In the genomic region with DNA sequence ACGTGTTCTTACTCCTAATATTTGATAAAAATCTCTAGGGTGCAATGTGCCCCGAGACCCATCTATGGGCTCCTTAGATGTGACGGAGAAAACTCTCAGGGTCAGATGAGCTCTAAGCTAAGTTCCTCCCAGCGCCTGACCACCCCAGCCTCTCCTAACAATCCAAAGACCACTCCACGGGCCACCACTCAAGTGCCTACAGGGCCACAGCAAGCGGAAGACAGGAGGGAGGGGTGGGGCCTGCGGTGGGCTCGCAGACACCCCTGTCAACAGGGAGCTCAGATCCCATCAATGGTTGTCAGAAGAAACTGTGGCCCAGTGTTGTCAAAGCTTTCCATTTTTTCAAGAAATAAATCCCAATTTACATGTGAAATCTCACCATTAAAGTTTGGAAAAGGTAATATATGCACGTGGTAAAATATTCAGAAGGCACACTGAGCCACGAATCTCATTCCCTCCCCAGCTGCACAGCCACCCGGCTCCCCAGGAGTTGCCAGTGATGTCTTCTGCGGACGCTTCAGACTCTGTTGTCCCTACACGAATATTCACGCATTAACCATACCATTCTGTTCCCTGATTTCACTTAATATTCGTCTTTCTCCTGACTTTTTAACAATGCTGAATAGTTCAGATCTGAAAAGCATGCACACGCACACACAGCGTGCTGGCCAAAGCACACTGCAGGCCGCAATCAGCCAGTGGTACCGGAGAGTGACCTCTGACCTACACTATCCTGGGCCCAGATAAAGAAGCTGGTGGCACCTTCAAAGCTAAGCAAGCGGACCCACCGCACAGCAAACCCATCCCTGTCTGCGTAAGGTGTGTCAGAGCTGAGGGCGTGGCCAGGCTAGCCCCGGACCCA, we compare ENCODE assay signal across 1 cellular context.
TF ChIP-seq lines count a peak whose summit lies in the region.

No MANE protein-coding gene starts in this region.

TF ChIP-seq in H1, 55 proteins besides CTCF, POLR2A, EP300 and RAD21:
- TF ChIP-seq JUN (IDR thresholded peaks at IDR 0.05; ENCODE audit: low read depth, low read length) (no peak), KDM5A (IDR thresholded peaks at IDR 0.05; ENCODE audit: low read length) (no peak), SIN3A (conservative IDR thresholded peaks at IDR 0.05 in 1 of 2, IDR thresholded peaks at IDR 0.05 in 1 of 2; ENCODE audit: low read depth in 1 of 2, low read length in 2 of 2) (no peak), BRCA1 (IDR thresholded peaks at IDR 0.05; ENCODE audit: low read depth, low read length) (no peak), PHF8 (conservative IDR thresholded peaks at IDR 0.05; ENCODE audit: low read depth, low read length) (no peak), TAF1 (IDR thresholded peaks at IDR 0.05; ENCODE audit: low read depth, low read length) (no peak), RXRA (IDR thresholded peaks at IDR 0.05; ENCODE audit: insufficient read depth, low read depth, low read length) (no peak)
- TF ChIP-seq, protein P1, sequence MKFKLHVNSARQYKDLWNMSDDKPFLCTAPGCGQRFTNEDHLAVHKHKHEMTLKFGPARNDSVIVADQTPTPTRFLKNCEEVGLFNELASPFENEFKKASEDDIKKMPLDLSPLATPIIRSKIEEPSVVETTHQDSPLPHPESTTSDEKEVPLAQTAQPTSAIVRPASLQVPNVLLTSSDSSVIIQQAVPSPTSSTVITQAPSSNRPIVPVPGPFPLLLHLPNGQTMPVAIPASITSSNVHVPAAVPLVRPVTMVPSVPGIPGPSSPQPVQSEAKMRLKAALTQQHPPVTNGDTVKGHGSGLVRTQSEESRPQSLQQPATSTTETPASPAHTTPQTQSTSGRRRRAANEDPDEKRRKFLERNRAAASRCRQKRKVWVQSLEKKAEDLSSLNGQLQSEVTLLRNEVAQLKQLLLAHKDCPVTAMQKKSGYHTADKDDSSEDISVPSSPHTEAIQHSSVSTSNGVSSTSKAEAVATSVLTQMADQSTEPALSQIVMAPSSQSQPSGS (IDR thresholded peaks at IDR 0.05; ENCODE audit: low read length) = no peak
